In the genomic region with DNA sequence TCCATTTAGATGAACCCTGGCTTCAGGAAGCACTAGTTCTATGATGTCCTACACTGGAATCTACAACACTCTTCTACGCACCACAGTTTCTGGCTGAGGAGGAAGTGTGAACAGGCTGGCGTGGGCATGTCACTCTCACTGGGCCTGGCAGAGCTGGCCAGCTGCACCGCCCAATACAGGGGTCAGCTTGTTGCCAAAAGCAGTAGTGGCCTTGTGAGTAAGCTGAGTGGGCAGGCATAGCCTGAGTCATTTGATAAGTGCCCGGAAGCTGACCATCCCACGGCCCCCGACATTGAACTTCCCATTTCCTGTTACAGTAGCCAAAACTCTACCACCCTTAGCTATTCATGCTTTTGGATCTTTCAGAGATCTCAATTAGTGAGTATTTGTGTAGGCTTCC, we compare ENCODE assay signal across 1 cellular context.
TF ChIP-seq lines count a peak whose summit lies in the region.

No MANE protein-coding gene starts in this region.

TF ChIP-seq in GM23338, 12 proteins besides CTCF, POLR2A, EP300 and RAD21 (continued from another document):
- no peak for TF ChIP-seq REST (IDR thresholded peaks at IDR 0.05; ENCODE audit: unreplicated experiment)
- TF ChIP-seq NANOG (IDR thresholded peaks at IDR 0.05; ENCODE audit: borderline replicate concordance): no peak
